17 cellular contexts compared by ENCODE assay signal in the genomic region with DNA sequence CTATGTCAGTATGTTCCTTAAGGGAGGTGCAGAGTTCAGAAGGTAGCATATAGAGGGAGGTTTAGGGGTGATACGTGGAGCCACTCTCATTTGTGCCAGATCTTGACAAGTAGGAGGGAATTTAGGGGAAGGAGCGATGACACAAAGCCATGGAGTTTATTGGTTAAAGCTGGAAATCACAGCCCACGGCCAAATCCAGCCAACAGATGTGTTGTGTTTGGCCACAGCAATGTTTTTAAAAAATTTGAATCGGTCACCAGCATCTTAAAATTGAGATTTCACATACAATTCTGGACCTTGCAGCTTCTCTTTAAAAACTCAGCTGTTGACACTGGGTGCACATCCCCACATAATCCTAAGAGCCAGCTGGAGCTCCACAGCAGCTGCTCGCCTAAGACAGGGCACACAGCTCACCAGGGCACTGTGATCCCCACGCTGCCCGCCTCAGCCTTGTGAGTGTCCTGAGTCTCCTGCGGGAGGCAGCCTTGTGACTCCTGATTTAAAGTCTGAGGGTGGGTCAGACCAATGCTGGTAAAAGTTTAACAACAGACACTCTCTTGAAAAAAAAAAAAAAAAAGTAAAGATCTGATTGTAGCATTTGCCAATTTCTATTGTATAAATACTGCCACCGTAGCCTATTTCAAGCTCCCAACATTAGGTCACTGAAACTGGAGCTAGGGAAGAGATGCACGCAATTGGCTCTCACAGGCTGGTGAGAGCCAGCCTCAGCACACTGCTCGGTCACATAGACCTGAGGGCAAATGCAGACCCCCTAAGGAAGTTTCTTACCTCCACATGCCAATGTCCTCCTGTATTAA.
DNase-seq lines count a peak whose midpoint lies in the region; ATAC-seq and FAIRE-seq lines count a peak whose summit lies in the region.
"Had no signal": no experiment of that assay in that cellular context is flagged by ENCODE, and none has a peak within 500 bp of the region (broad histone marks: within the 10 kb centered on the region; RNA-seq: fewer than 3 reads in every experiment).

No MANE protein-coding gene starts in this region.

- H3K4me3 Mint-ChIP-seq in activated T-helper 2 cell treated with anti-CD3 and anti-CD28 coated beads, Interferon-gamma antibody, Interleukin-2, Interleukin-4, amounts not matched to agents 10 μg/mL and 5 μg/mL and 100 μg/mL, durations not matched to agents 14 hours and 24 hours and 36 hours (ENCODE audit: low read depth): no peak overlapping the region
- H3K4me3 Mint-ChIP-seq: activated CD4-positive, alpha-beta T cell treated with anti-CD3 and anti-CD28 coated beads, Interleukin-2, amount 10 ng/mL, durations not matched to agents 24 days and 14 days; central memory CD8-positive, alpha-beta T cell; IgD-negative memory B cell had no signal

- H3K27ac Mint-ChIP-seq in activated T-helper 2 cell treated with anti-CD3 and anti-CD28 coated beads, Interferon-gamma antibody, Interleukin-2, Interleukin-4, amounts not matched to agents 10 μg/mL and 5 μg/mL and 100 μg/mL, durations not matched to agents 14 hours and 24 hours and 36 hours: no peak overlapping the region
- H3K27ac Mint-ChIP-seq: activated CD4-positive, alpha-beta T cell treated with anti-CD3 and anti-CD28 coated beads, Interleukin-2, amount 10 ng/mL, durations not matched to agents 24 days and 14 days; IgD-negative memory B cell had no signal

- peak; percentile 33 for DNase-seq in NCI-H69 (lab: John Stamatoyannopoulos, UW)
- peak; percentile 46 for DNase-seq in medulla oblongata (ENCODE audit: extremely low spot score)
- peak in 36 of 49 donors; percentile 4 to 67 (median 40) for DNase-seq in substantia nigra (lab: John Stamatoyannopoulos, UW)
- no peak for DNase-seq in activated CD8-positive, alpha-beta memory T cell treated with anti-CD3 and anti-CD28 coated beads, Interleukin-2, amount 50 U/mL, for 48 hours
- no peak for DNase-seq in amniotic stem cell (lab: John Stamatoyannopoulos, UW)
- DNase-seq in activated T-helper 2 cell treated with anti-CD3 and anti-CD28 coated beads, Interferon-gamma antibody, Interleukin-2, Interleukin-4, amounts not matched to agents 10 μg/mL and 5 μg/mL and 100 μg/mL, durations not matched to agents 14 hours and 24 hours and 36 hours (ENCODE audit: low spot score): no peak
- DNase-seq: activated CD4-positive, alpha-beta T cell treated with anti-CD3 and anti-CD28 coated beads, Interleukin-2, amount 10 ng/mL, durations not matched to agents 24 days and 14 days; activated effector memory CD4-positive, alpha-beta T cell treated with Interleukin-2 at 50 U/mL for 16 hours; DMS153; foreskin melanocyte; thyroid gland had no signal

- no peaks in the 10 kb centered on the region for H3K36me3 Mint-ChIP-seq in activated T-helper 2 cell treated with anti-CD3 and anti-CD28 coated beads, Interferon-gamma antibody, Interleukin-2, Interleukin-4, amounts not matched to agents 10 μg/mL and 5 μg/mL and 100 μg/mL, durations not matched to agents 14 hours and 24 hours and 36 hours (ENCODE audit: low read depth)
- H3K36me3 Mint-ChIP-seq: IgD-negative memory B cell had no signal

- FAIRE-seq in endometrium (lab: Jason Lieb, UNC): peak; percentile 92
- FAIRE-seq: GM12891 had no signal

- intact Hi-C loops in activated T-helper 2 cell treated with anti-CD3 and anti-CD28 coated beads, Interferon-gamma antibody, Interleukin-2, Interleukin-4, amounts not matched to agents 10 μg/mL and 5 μg/mL and 100 μg/mL, durations not matched to agents 14 hours and 24 hours and 36 hours (cut with micrococcal nuclease): no loop called here

- H3K27me3 Mint-ChIP-seq in activated T-helper 2 cell treated with anti-CD3 and anti-CD28 coated beads, Interferon-gamma antibody, Interleukin-2, Interleukin-4, amounts not matched to agents 10 μg/mL and 5 μg/mL and 100 μg/mL, durations not matched to agents 14 hours and 24 hours and 36 hours (ENCODE audit: low read depth): peaks cover 38% of the 10 kb centered on the region

- no peaks in the 10 kb centered on the region for H3K9me3 Mint-ChIP-seq in activated T-helper 2 cell treated with anti-CD3 and anti-CD28 coated beads, Interferon-gamma antibody, Interleukin-2, Interleukin-4, amounts not matched to agents 10 μg/mL and 5 μg/mL and 100 μg/mL, durations not matched to agents 14 hours and 24 hours and 36 hours
- H3K9me3 Mint-ChIP-seq: activated CD4-positive, alpha-beta T cell treated with anti-CD3 and anti-CD28 coated beads, Interleukin-2, amount 10 ng/mL, durations not matched to agents 24 days and 14 days; central memory CD8-positive, alpha-beta T cell had no signal

- peak overlapping the region; percentile 22 for H3K27ac ChIP-seq in substantia nigra (ENCODE audit: low read depth, low read length, poor library complexity, severe bottlenecking)
- H3K27ac ChIP-seq: prostate gland, thyroid gland had no signal

- no peaks in the 10 kb centered on the region for H3K4me1 Mint-ChIP-seq in activated T-helper 2 cell treated with anti-CD3 and anti-CD28 coated beads, Interferon-gamma antibody, Interleukin-2, Interleukin-4, amounts not matched to agents 10 μg/mL and 5 μg/mL and 100 μg/mL, durations not matched to agents 14 hours and 24 hours and 36 hours (ENCODE audit: low read depth)
- H3K4me1 Mint-ChIP-seq: central memory CD8-positive, alpha-beta T cell; IgD-negative memory B cell had no signal

- ATAC-seq in GM19328 (IDR thresholded peaks at IDR 0.05; ENCODE audit: unreplicated experiment): no peak

Comparison
In these comparisons a context has a peak if more than half of its experiments do, and no peak if none do; other contexts are left out.
1. DNase-seq: peak in NCI-H69 (single experiment), medulla oblongata (single experiment) and substantia nigra (36 of 49); none in activated CD8-positive, alpha-beta memory T cell treated with anti-CD3 and anti-CD28 coated beads, Interleukin-2, amount 50 U/mL, for 48 hours (single experiment), amniotic stem cell (single experiment) and activated T-helper 2 cell treated with anti-CD3 and anti-CD28 coated beads, Interferon-gamma antibody, Interleukin-2, Interleukin-4, amounts not matched to agents 10 μg/mL and 5 μg/mL and 100 μg/mL, durations not matched to agents 14 hours and 24 hours and 36 hours (single experiment).